24 cellular contexts compared by ENCODE assay signal in the genomic region with DNA sequence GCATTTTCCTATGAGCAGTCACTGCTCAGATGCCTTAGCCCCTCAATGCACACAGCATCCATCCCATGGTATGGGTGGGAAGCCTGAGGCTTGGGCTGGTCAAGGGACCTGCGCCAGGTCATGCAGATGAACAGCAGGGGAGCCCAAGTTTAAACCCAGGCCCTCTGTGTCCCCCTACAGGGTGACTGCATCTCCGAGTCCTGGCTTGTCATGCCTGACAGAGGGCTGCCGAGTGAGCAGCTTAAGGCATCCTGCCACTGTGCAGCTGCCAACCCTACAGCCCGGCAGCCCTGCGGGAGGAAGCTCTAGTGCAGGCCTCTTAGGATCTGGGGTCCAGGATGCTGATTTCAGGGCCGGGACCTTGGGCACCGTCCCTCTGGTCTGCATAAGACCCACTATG. TPM values are rescaled to one million over a fixed set of nuclear protein-coding genes. Genes with fewer than 3 reads are reported as not detected.
DNase-seq lines count a peak whose midpoint lies in the region; ATAC-seq and TF ChIP-seq lines count a peak whose summit lies in the region.
"Had no signal": no experiment of that assay in that cellular context is flagged by ENCODE, and none has a peak within 500 bp of the region (broad histone marks: within the 10 kb centered on the region; RNA-seq: fewer than 3 reads in every experiment).

No MANE protein-coding gene starts in this region.

- no peaks in the 10 kb centered on the region for H3K36me3 Mint-ChIP-seq in WTC11
- H3K36me3 Mint-ChIP-seq in natural killer cell, result peaks cover 23% of the 10 kb centered on the region
- H3K36me3 Mint-ChIP-seq: naive B cell had no signal

- H3K27ac Mint-ChIP-seq in WTC11 (no peak overlapping the region), natural killer cell (peak overlapping the region; percentile 95 to 99)
- H3K27ac Mint-ChIP-seq: naive B cell had no signal

- intact Hi-C loops in natural killer cell (cut with micrococcal nuclease), result loop anchor here (1.0 to 2.0 kb wide), 2 partner anchors 8 to 17 kb away; no protein-coding TSS in a partner anchor

- H3K27me3 Mint-ChIP-seq in WTC11 (ENCODE audit: low read depth) (no peaks in the 10 kb centered on the region; the same call in 1 of the 2 replicates), natural killer cell (ENCODE audit: low read depth in 2 of 2) (no peaks in the 10 kb centered on the region)

- POLR2A ChIA-PET in GM10248 (lab: Yijun Ruan, JAX) (interaction anchor here (1.0 to 3.5 kb wide), 3 partner anchors 10 to 52 kb away, joined by 3 to 13 read pairs (median 3); a partner anchor contains a TSS), WTC11 (lab: Charles Lee) (no interaction called here)

- peak; percentile 19 for DNase-seq in NCI-H82 (lab: John Stamatoyannopoulos, UW)
- DNase-seq in NCI-H82 treated with DMSO at 0.1 percent for 48 hours (lab: John Stamatoyannopoulos, UW; ENCODE audit: unreplicated experiment), result no peak
- peak; percentile 41 for DNase-seq in GM10248 (ENCODE audit: extremely low spot score)
- no peak for DNase-seq in WTC11 (ENCODE audit: low spot score)
- DNase-seq in natural killer cell, result no peak
- DNase-seq in NCI-H1436 (lab: John Stamatoyannopoulos, UW), result no peak
- DNase-seq in hypothalamus (lab: John Stamatoyannopoulos, UW), result no peak
- no peak for DNase-seq in NCI-H2227 treated with DMSO at 0.1 percent for 48 hours (lab: John Stamatoyannopoulos, UW)
- DNase-seq: 8988T; activated CD4-positive, alpha-beta T cell treated with anti-CD3 and anti-CD28 coated beads for 48 hours; Calu3; hippocampal formation; IMR-90; MG63; naive B cell; NCI-H226; NK-92 treated with Interleukin-12 subunit alpha and Interleukin-12 subunit beta, amount 100 ng/mL, for 24 hours; stimulated activated CD4-positive, alpha-beta T cell treated with anti-CD3 and anti-CD28 coated beads, Interleukin-2, amount 100 ng/mL, for 24 hours; SW 1271; upper lobe of right lung had no signal

- no peaks in the 10 kb centered on the region for H3K4me1 Mint-ChIP-seq in WTC11
- peaks cover 67 to 99% of the 10 kb centered on the region in 2 donors for H3K4me1 Mint-ChIP-seq in natural killer cell
- H3K4me1 Mint-ChIP-seq: naive B cell had no signal

- TF ChIP-seq CTCF in GM10248 (IDR thresholded peaks at IDR 0.05; ENCODE audit: control extremely low read depth, extremely low read depth, low read depth, missing control alignments), result no peak
- no peak for TF ChIP-seq CTCF in WTC11 (IDR thresholded peaks at IDR 0.05)
- no peak for TF ChIP-seq CTCF in natural killer cell (IDR thresholded peaks at IDR 0.05)

- H3K4me3 Mint-ChIP-seq in WTC11 (no peak overlapping the region), natural killer cell (peak overlapping the region; percentile 28)
- H3K4me3 Mint-ChIP-seq: naive B cell had no signal

- H3K9me3 Mint-ChIP-seq in WTC11 (no peaks in the 10 kb centered on the region), natural killer cell (no peaks in the 10 kb centered on the region)
- H3K9me3 Mint-ChIP-seq: naive B cell had no signal

- ATAC-seq in WTC11, result peak; percentile 46
- ATAC-seq in natural killer cell, result peak; percentile 35 to 50 (median 43)
- ATAC-seq: sciatic nerve, upper lobe of right lung had no signal

- CTCF ChIA-PET in GM10248 (lab: Yijun Ruan, JAX) (interaction anchor here (1.2 to 4.6 kb wide), 6 partner anchors 11 to 60 kb away, joined by 3 to 37 read pairs (median 4); no protein-coding TSS in a partner anchor), WTC11 (lab: Charles Lee) (interaction anchor here (0.8 to 2.9 kb wide), 4 partner anchors 9 to 59 kb away, joined by 4 to 13 read pairs (median 6); no protein-coding TSS in a partner anchor)

TF ChIP-seq in WTC11, 78 proteins besides CTCF, POLR2A, EP300 and RAD21:
- no peak for TF ChIP-seq CBFB (CRISPR knock-in tag; IDR thresholded peaks at IDR 0.05; ENCODE audit: low read depth)
- TF ChIP-seq, protein P1, sequence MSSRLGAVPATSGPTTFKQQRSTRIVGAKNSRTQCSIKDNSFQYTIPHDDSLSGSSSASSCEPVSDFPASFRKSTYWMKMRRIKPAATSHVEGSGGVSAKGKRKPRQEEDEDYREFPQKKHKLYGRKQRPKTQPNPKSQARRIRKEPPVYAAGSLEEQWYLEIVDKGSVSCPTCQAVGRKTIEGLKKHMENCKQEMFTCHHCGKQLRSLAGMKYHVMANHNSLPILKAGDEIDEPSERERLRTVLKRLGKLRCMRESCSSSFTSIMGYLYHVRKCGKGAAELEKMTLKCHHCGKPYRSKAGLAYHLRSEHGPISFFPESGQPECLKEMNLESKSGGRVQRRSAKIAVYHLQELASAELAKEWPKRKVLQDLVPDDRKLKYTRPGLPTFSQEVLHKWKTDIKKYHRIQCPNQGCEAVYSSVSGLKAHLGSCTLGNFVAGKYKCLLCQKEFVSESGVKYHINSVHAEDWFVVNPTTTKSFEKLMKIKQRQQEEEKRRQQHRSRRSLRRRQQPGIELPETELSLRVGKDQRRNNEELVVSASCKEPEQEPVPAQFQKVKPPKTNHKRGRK (CRISPR knock-in tag; IDR thresholded peaks at IDR 0.05; ENCODE audit: borderline replicate concordance), result no peak
- TF ChIP-seq IRF2 (CRISPR knock-in tag; IDR thresholded peaks at IDR 0.05; ENCODE audit: borderline replicate concordance, low read depth), result no peak
- TF ChIP-seq, protein P2, sequence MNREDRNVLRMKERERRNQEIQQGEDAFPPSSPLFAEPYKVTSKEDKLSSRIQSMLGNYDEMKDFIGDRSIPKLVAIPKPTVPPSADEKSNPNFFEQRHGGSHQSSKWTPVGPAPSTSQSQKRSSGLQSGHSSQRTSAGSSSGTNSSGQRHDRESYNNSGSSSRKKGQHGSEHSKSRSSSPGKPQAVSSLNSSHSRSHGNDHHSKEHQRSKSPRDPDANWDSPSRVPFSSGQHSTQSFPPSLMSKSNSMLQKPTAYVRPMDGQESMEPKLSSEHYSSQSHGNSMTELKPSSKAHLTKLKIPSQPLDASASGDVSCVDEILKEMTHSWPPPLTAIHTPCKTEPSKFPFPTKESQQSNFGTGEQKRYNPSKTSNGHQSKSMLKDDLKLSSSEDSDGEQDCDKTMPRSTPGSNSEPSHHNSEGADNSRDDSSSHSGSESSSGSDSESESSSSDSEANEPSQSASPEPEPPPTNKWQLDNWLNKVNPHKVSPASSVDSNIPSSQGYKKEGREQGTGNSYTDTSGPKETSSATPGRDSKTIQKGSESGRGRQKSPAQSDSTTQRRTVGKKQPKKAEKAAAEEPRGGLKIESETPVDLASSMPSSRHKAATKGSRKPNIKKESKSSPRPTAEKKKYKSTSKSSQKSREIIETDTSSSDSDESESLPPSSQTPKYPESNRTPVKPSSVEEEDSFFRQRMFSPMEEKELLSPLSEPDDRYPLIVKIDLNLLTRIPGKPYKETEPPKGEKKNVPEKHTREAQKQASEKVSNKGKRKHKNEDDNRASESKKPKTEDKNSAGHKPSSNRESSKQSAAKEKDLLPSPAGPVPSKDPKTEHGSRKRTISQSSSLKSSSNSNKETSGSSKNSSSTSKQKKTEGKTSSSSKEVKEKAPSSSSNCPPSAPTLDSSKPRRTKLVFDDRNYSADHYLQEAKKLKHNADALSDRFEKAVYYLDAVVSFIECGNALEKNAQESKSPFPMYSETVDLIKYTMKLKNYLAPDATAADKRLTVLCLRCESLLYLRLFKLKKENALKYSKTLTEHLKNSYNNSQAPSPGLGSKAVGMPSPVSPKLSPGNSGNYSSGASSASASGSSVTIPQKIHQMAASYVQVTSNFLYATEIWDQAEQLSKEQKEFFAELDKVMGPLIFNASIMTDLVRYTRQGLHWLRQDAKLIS (CRISPR knock-in tag; IDR thresholded peaks at IDR 0.05; ENCODE audit: borderline replicate concordance), result no peak
- TF ChIP-seq, protein P3, sequence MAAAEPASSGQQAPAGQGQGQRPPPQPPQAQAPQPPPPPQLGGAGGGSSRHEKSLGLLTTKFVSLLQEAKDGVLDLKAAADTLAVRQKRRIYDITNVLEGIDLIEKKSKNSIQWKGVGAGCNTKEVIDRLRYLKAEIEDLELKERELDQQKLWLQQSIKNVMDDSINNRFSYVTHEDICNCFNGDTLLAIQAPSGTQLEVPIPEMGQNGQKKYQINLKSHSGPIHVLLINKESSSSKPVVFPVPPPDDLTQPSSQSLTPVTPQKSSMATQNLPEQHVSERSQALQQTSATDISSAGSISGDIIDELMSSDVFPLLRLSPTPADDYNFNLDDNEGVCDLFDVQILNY (CRISPR knock-in tag; IDR thresholded peaks at IDR 0.05), result no peak

RNA-seq across cellular contexts. Expression of a gene that starts 10.0 kb away (rescaled TPM):
- total RNA-seq in WTC11 (2021) (0.92 to 1.4 TPM (median 1.1 TPM) in 3 replicates), natural killer cell (1,000 to 10,000 TPM in 2 of 3 donors, 100 to 1,000 TPM in 1; 905 to 1,386 (median 1,021) TPM)
- total RNA-seq: Calu3, endothelial cell of umbilical vein, G401, IMR-90, lung microvascular endothelial cell had no signal

RNA-seq across cellular contexts. Expression of a gene that starts 30.2 kb away (rescaled TPM):
- 0.11 to 0.14 TPM in 2 of 3 replicates, not detected in the other for total RNA-seq in WTC11 (2021)
- 1 to 10 TPM; 1.1 to 4.7 (median 3.4) TPM for total RNA-seq in natural killer cell
- total RNA-seq: Calu3, endothelial cell of umbilical vein, G401, IMR-90, lung microvascular endothelial cell, sciatic nerve had no signal

RNA-seq across cellular contexts. Expression of a gene that starts 48.3 kb away (rescaled TPM):
- total RNA-seq in WTC11 (2021) (5.7 to 6.4 TPM (median 5.9 TPM) in 3 replicates), natural killer cell (10 to 100 TPM in 1 of 3 donors, 1 to 10 TPM in 2; 6.0 to 10.3 (median 6.7) TPM)

Comparison
In these comparisons a context has a peak if more than half of its experiments do, and no peak if none do; other contexts are left out.
1. DNase-seq: peak in NCI-H82 (single experiment) and GM10248 (single experiment); none in NCI-H82 treated with DMSO at 0.1 percent for 48 hours (single experiment), WTC11 (single experiment), natural killer cell (single experiment), NCI-H1436 (single experiment), hypothalamus (0 of 51) and NCI-H2227 treated with DMSO at 0.1 percent for 48 hours (single experiment).
2. RNA of a gene that starts 10.0 kb away (total RNA-seq): 905 to 1,386 TPM in natural killer cell; 0.92 to 1.4 TPM in WTC11; every median in the first group is over 100 times any median in the second.